Comparison of ENCODE assay signal across 8 cellular contexts in the genomic region with DNA sequence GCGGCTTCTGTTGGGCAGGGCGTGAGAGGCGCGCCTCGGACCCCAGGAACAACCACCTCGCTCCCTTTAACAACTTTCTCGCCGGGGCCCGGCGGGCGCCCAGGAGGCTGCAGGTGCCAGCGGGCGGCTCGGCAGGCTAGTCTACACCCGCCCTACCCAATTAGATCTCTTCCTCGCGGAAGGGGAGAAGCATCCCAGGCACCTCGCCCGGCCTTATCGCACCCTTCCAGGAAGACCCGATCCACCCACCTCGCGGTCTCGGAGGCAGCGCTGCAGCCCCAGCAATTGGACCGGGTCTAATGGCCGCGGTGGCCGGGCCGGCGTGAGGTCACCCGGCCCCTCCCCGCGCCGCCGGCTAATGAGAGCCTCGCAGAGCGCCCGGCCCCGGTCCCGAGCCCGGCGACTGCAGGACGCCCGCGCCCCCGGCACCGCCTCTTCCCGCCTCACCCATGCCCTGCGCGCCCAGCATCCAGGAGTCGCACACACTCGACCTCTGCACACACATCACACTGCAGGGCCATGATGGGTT. TPM values are rescaled to one million over a fixed set of nuclear protein-coding genes. Genes with fewer than 3 reads are reported as not detected.
DNase-seq lines count a peak whose midpoint lies in the region; TF ChIP-seq lines count a peak whose summit lies in the region.

A gene (minus strand): TSS at position 298 of the 529 bp plus-strand sequence. CDS start 419 bp downstream, outside the sequence.

- peaks cover 14% of the 10 kb centered on the region for H3K4me1 Mint-ChIP-seq in activated CD4-positive, alpha-beta T cell treated with anti-CD3 and anti-CD28 coated beads, Interleukin-2, amount 10 ng/mL, durations not matched to agents 7 days and 5 days

- CTCF ChIA-PET in activated CD4-positive, alpha-beta T cell treated with anti-CD3 and anti-CD28 coated beads, Interleukin-2, amount 10 ng/mL, durations not matched to agents 7 days and 5 days (lab: Charles Lee): no interaction called here

- no peaks in the 10 kb centered on the region for H3K36me3 Mint-ChIP-seq in activated CD4-positive, alpha-beta T cell treated with anti-CD3 and anti-CD28 coated beads, Interleukin-2, amount 10 ng/mL, durations not matched to agents 7 days and 5 days (ENCODE audit: low read depth)

- DNase-seq in SHP77 (lab: John Stamatoyannopoulos, UW): peak; percentile 15 to 39
- no peak for DNase-seq in SHP77 treated with DMSO at 0.1 percent for 48 hours (lab: John Stamatoyannopoulos, UW)
- no peak for DNase-seq in LNCaP clone FGC (ENCODE audit: low read depth)
- peak; percentile 22 for DNase-seq in activated CD4-positive, alpha-beta T cell treated with anti-CD3 and anti-CD28 coated beads, Interleukin-2, amount 10 ng/mL, durations not matched to agents 7 days and 5 days
- peak; percentile 10 for DNase-seq in effector CD4-positive, alpha-beta T cell
- DNase-seq in lower leg skin (ENCODE audit: low spot score in 2 of 2): peak; percentile 33 to 93
- peak; percentile 9 to 12 for DNase-seq in stimulated activated CD4-positive, alpha-beta T cell treated with anti-CD3 and anti-CD28 coated beads, Interleukin-4, amount 100 ng/mL, for 48 hours (ENCODE audit: low read depth in 2 of 2)
- no peak for DNase-seq in GDM1 (lab: John Stamatoyannopoulos, UW)

- no peak for TF ChIP-seq POLR2A in lower leg skin (IDR thresholded peaks at IDR 0.05)

- TF ChIP-seq CTCF in LNCaP clone FGC (IDR thresholded peaks at IDR 0.05; ENCODE audit: control insufficient read depth, extremely low read depth, insufficient read depth) (no peak), lower leg skin (IDR thresholded peaks at IDR 0.05) (no peak)

- no peaks in the 10 kb centered on the region for H3K9me3 Mint-ChIP-seq in activated CD4-positive, alpha-beta T cell treated with anti-CD3 and anti-CD28 coated beads, Interleukin-2, amount 10 ng/mL, durations not matched to agents 7 days and 5 days

- intact Hi-C loops in lower leg skin (cut with DNase I; ENCODE audit: low total_unique reads): no loop called here

- POLR2A ChIA-PET in activated CD4-positive, alpha-beta T cell treated with anti-CD3 and anti-CD28 coated beads, Interleukin-2, amount 10 ng/mL, durations not matched to agents 7 days and 5 days (lab: Charles Lee): no interaction called here

- H3K27me3 Mint-ChIP-seq in activated CD4-positive, alpha-beta T cell treated with anti-CD3 and anti-CD28 coated beads, Interleukin-2, amount 10 ng/mL, durations not matched to agents 7 days and 5 days: peaks cover 12% of the 10 kb centered on the region

- WGBS in lower leg skin, 2 donors: 1% methylated on average over 24 to 31 of the region's 53 CpGs

- H3K27ac Mint-ChIP-seq in activated CD4-positive, alpha-beta T cell treated with anti-CD3 and anti-CD28 coated beads, Interleukin-2, amount 10 ng/mL, durations not matched to agents 7 days and 5 days: peak within 1 kb of the TSS; percentile 54

- peak within 1 kb of the TSS; percentile 75 for H3K4me3 Mint-ChIP-seq in activated CD4-positive, alpha-beta T cell treated with anti-CD3 and anti-CD28 coated beads, Interleukin-2, amount 10 ng/mL, durations not matched to agents 7 days and 5 days

- peak within 1 kb of the TSS; percentile 62 for H3K4me3 ChIP-seq in LNCaP clone FGC (ENCODE audit: low read depth, low read length)
- H3K4me3 ChIP-seq in lower leg skin (ENCODE audit: low read depth, poor library complexity, severe bottlenecking): peak within 1 kb of the TSS; percentile 41

RNA-seq across cellular contexts. Expression of the gene that starts here (rescaled TPM):
- total RNA-seq in activated CD4-positive, alpha-beta T cell treated with anti-CD3 and anti-CD28 coated beads, Interleukin-2, amount 10 ng/mL, durations not matched to agents 7 days and 5 days: 1 to 10 TPM; 1.3 to 1.9 TPM
- total RNA-seq in lower leg skin: 10 to 100 TPM in 3 of 4 donors, 1 to 10 TPM in 1; 9.8 to 15.1 (median 12.3) TPM

Comparison
In these comparisons a context has a peak if more than half of its experiments do, and no peak if none do; other contexts are left out.
1. DNase-seq: peak in SHP77 (2 of 2), activated CD4-positive, alpha-beta T cell treated with anti-CD3 and anti-CD28 coated beads, Interleukin-2, amount 10 ng/mL, durations not matched to agents 7 days and 5 days (single experiment), effector CD4-positive, alpha-beta T cell (single experiment), lower leg skin (2 of 2) and stimulated activated CD4-positive, alpha-beta T cell treated with anti-CD3 and anti-CD28 coated beads, Interleukin-4, amount 100 ng/mL, for 48 hours (2 of 2); none in SHP77 treated with DMSO at 0.1 percent for 48 hours (single experiment), LNCaP clone FGC (single experiment) and GDM1 (single experiment).